Comparison of ENCODE assay signal across 1 cellular context in genomic region chr2:189602233-189602632, GRCh38.
TF ChIP-seq lines count a peak whose summit lies in the region.

No MANE protein-coding gene starts in this region.

TF ChIP-seq in HepG2, 621 proteins besides CTCF, POLR2A, EP300 and RAD21:
- no peak for TF ChIP-seq ZNF430 (CRISPR knock-in tag; IDR thresholded peaks at IDR 0.05)
- peak; percentile 45 for TF ChIP-seq CEBPB (IDR thresholded peaks at IDR 0.05; ENCODE audit: borderline replicate concordance, low read depth, low read length)
TF ChIP-seq in HepG2: peak in this region for 1.
